Comparison of ENCODE assay signal across 30 cellular contexts in genomic region chr3:45341876-45342275, GRCh38.
"Had no signal": no experiment of that assay in that cellular context is flagged by ENCODE, and none has a peak within 500 bp of the region (broad histone marks: within the 10 kb centered on the region; RNA-seq: fewer than 3 reads in every experiment).

No MANE protein-coding gene starts in this region.

- H3K4me1 ChIP-seq: adrenal gland, ascending aorta, body of pancreas, breast epithelium had no signal

- DNase-seq: activated effector memory CD4-positive, alpha-beta T cell treated with anti-CD3 and anti-CD28 coated beads, Interleukin-2, amount 50 U/mL, for 16 hours; activated effector memory CD4-positive, alpha-beta T cell treated with Interleukin-2 at 50 U/mL for 16 hours; activated gamma-delta T cell; activated gamma-delta T cell treated with Interleukin-2 at 50 U/mL for 16 hours; activated naive CD4-positive, alpha-beta T cell; activated naive CD4-positive, alpha-beta T cell treated with anti-CD3 and anti-CD28 coated beads for 36 hours; activated naive CD4-positive, alpha-beta T cell treated with anti-CD3 and anti-CD28 coated beads, Interleukin-2, amount 10 ng/mL, durations not matched to agents 7 days and 5 days; activated naive CD4-positive, alpha-beta T cell treated with anti-CD3 and anti-CD28 coated beads, Interleukin-2, amount 50 U/mL, for 16 hours; activated naive CD4-positive, alpha-beta T cell treated with Interleukin-2 at 50 U/mL for 16 hours; activated naive CD8-positive, alpha-beta T cell treated with anti-CD3 and anti-CD28 coated beads for 36 hours; activated naive CD8-positive, alpha-beta T cell treated with anti-CD3 and anti-CD28 coated beads, Interleukin-2, amount 10 ng/mL, durations not matched to agents 7 days and 5 days; activated naive CD8-positive, alpha-beta T cell treated with anti-CD3 and anti-CD28 coated beads, Interleukin-2, amount 50 U/mL, for 24 hours; activated T-cell treated with anti-CD3 and anti-CD28 coated beads, Interleukin-2, amount 50 U/mL, for 1 hour; activated T-cell treated with anti-CD3 and anti-CD28 coated beads, Interleukin-2, amount 50 U/mL, for 24 hours; activated T-cell treated with anti-CD3 and anti-CD28 coated beads, Interleukin-2, amount 50 U/mL, for 4 hours; activated T-cell treated with anti-CD3 and anti-CD28 coated beads, Interleukin-2, amount 50 U/mL, for 48 hours; activated T-cell treated with anti-CD3 and anti-CD28 coated beads, Interleukin-2, amount 50 U/mL, for 72 hours; adrenal gland; amniotic stem cell; amygdala; anterior cingulate cortex; aorta; body of pancreas; brain microvascular endothelial cell; caudate nucleus; central memory CD4-positive, alpha-beta T cell; cerebellar nuclear complex had no signal

- H3K36me3 ChIP-seq: adrenal gland, ascending aorta, brain microvascular endothelial cell, breast epithelium, cardiac muscle cell had no signal

- H3K9me3 ChIP-seq: adrenal gland, body of pancreas, breast epithelium had no signal

- H3K27ac ChIP-seq: adrenal gland, ascending aorta, body of pancreas, brain microvascular endothelial cell, breast epithelium, cardiac muscle cell had no signal

- H3K27me3 ChIP-seq: adrenal gland, ascending aorta, body of pancreas, breast epithelium, cardiac muscle cell had no signal

- H3K4me3 ChIP-seq: adrenal gland, ascending aorta, body of pancreas, breast epithelium, cardiac muscle cell had no signal
